Comparison of ENCODE assay signal across 14 cellular contexts in genomic region chr4:9924750-9925149, GRCh38.
DNase-seq lines count a peak whose midpoint lies in the region; ATAC-seq and TF ChIP-seq lines count a peak whose summit lies in the region.
"Had no signal": no experiment of that assay in that cellular context is flagged by ENCODE, and none has a peak within 500 bp of the region (broad histone marks: within the 10 kb centered on the region; RNA-seq: fewer than 3 reads in every experiment).

No MANE protein-coding gene starts in this region.

- in situ Hi-C loops in KBM-7 (cut with MboI; ENCODE audit: low pct_unique_long_range_greater_than_20kb, low sequenced_read_pairs) = no loop called here

- no peak for TF ChIP-seq CTCF in GM20000 (IDR thresholded peaks at IDR 0.05; ENCODE audit: extremely low read depth, missing control alignments)

- no peaks in the 10 kb centered on the region for H3K4me1 ChIP-seq in CD4-positive, CD25-positive, alpha-beta regulatory T cell (ENCODE audit: control insufficient read depth, insufficient read depth, low read length, poor library complexity, severe bottlenecking)
- H3K4me1 ChIP-seq: BLaER1 had no signal

- DNase-seq in CD4-positive, CD25-positive, alpha-beta regulatory T cell = no peak
- peak; percentile 72 for DNase-seq in HK-2 (ENCODE audit: unreplicated experiment)
- DNase-seq in OCI-M1 (lab: John Stamatoyannopoulos, UW) = peak; percentile 23
- DNase-seq in inferior parietal cortex (ENCODE audit: extremely low spot score) = peak; percentile 8
- DNase-seq in GM20000 (ENCODE audit: low spot score) = no peak
- DNase-seq in KBM-7 = no peak
- no peak for DNase-seq in NCI-H510A treated with DMSO at 0.1 percent for 48 hours (lab: John Stamatoyannopoulos, UW)
- DNase-seq: activated CD4-positive, alpha-beta T cell treated with anti-CD3 and anti-CD28 coated beads, Interleukin-2, amount 50 U/mL, for 48 hours; activated gamma-delta T cell treated with Interleukin-2 at 50 U/mL for 16 hours had no signal

- no peaks in the 10 kb centered on the region for H3K36me3 Mint-ChIP-seq in CD4-positive, CD25-positive, alpha-beta regulatory T cell

- ATAC-seq in CD4-positive, CD25-positive, alpha-beta regulatory T cell (ENCODE audit: low read depth in 2 of 2) = no peak
- ATAC-seq in GM19351 (IDR thresholded peaks at IDR 0.05; ENCODE audit: unreplicated experiment) = no peak

- H3K27me3 Mint-ChIP-seq in CD4-positive, CD25-positive, alpha-beta regulatory T cell = peaks cover 7% of the 10 kb centered on the region

- no peak overlapping the region for H3K4me3 ChIP-seq in CD4-positive, CD25-positive, alpha-beta regulatory T cell (ENCODE audit: low read depth, low read length)
- H3K4me3 ChIP-seq: BLaER1 had no signal

- no peaks in the 10 kb centered on the region for H3K4me1 Mint-ChIP-seq in CD4-positive, CD25-positive, alpha-beta regulatory T cell
- H3K4me1 Mint-ChIP-seq: central memory CD8-positive, alpha-beta T cell had no signal

- H3K9me3 ChIP-seq in CD4-positive, CD25-positive, alpha-beta regulatory T cell (ENCODE audit: control insufficient read depth in 2 of 2, low read length in 2 of 2) = no peaks in the 10 kb centered on the region
- H3K9me3 ChIP-seq: BLaER1 had no signal

- H3K36me3 ChIP-seq in CD4-positive, CD25-positive, alpha-beta regulatory T cell (ENCODE audit: control insufficient read depth, insufficient read depth, low read length) = no peaks in the 10 kb centered on the region
- H3K36me3 ChIP-seq: BLaER1 had no signal

- H3K27me3 ChIP-seq in CD4-positive, CD25-positive, alpha-beta regulatory T cell (ENCODE audit: control insufficient read depth, insufficient read depth, low read length) = no peaks in the 10 kb centered on the region
- H3K27me3 ChIP-seq: BLaER1 had no signal

- H3K27ac ChIP-seq in CD4-positive, CD25-positive, alpha-beta regulatory T cell (ENCODE audit: insufficient read depth, low read length, poor library complexity, severe bottlenecking) = no peak overlapping the region
- H3K27ac ChIP-seq: BLaER1, KMS-11 had no signal

- no peaks in the 10 kb centered on the region for H3K9me3 Mint-ChIP-seq in CD4-positive, CD25-positive, alpha-beta regulatory T cell
- H3K9me3 Mint-ChIP-seq: central memory CD8-positive, alpha-beta T cell; neural crest cell had no signal

- H3K27ac Mint-ChIP-seq in CD4-positive, CD25-positive, alpha-beta regulatory T cell = peak overlapping the region in 2 of 3 donors; percentile 30 to 91

- H3K4me3 Mint-ChIP-seq in CD4-positive, CD25-positive, alpha-beta regulatory T cell = no peak overlapping the region
- H3K4me3 Mint-ChIP-seq: central memory CD8-positive, alpha-beta T cell; neural crest cell had no signal

Comparison
In these comparisons a context has a peak if more than half of its experiments do, and no peak if none do; other contexts are left out.
1. DNase-seq: peak in HK-2 (single experiment), OCI-M1 (single experiment) and inferior parietal cortex (single experiment); none in CD4-positive, CD25-positive, alpha-beta regulatory T cell (0 of 3), GM20000 (single experiment), KBM-7 (single experiment) and NCI-H510A treated with DMSO at 0.1 percent for 48 hours (single experiment).